ENCODE assay signal across 1 cellular context in the genomic region with DNA sequence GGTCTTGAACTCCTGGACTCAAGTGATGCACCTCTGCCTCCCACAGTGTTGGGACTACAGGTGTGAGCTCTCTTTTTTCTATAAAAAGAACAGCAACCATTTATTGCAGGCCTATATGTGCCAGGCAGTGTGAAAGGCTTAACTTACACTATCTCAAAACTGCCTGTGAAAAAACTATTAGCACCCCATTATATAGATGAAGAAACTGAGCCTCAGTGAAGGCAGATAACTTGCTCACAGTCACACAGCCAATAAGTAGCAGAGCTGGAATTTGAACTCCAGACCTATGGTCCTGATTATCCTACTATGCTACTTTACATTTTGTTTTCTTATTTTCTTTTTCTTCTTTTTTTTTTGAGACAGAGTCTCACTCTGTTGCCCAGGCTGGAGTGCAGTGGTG.
A peak's percentile ranks its signal among the peaks of the same experiment; 100 is the strongest.
TF ChIP-seq lines count a peak whose summit lies in the region.

No MANE protein-coding gene starts in this region.

TF ChIP-seq in K562, 482 proteins besides CTCF, POLR2A, EP300 and RAD21:
- 0 out of 2 replicates have a peak, but pooled peaks have one; percentile 21 for TF ChIP-seq BCOR (IDR thresholded peaks at IDR 0.05)
- TF ChIP-seq RBM25 (IDR thresholded peaks at IDR 0.05; ENCODE audit: low read depth, low read length, severe bottlenecking) = peak; percentile 78
- no peak for TF ChIP-seq ZHX1 (conservative IDR thresholded peaks at IDR 0.05; ENCODE audit: low read length)
